Comparison of ENCODE assay signal across 11 cellular contexts in the genomic region with DNA sequence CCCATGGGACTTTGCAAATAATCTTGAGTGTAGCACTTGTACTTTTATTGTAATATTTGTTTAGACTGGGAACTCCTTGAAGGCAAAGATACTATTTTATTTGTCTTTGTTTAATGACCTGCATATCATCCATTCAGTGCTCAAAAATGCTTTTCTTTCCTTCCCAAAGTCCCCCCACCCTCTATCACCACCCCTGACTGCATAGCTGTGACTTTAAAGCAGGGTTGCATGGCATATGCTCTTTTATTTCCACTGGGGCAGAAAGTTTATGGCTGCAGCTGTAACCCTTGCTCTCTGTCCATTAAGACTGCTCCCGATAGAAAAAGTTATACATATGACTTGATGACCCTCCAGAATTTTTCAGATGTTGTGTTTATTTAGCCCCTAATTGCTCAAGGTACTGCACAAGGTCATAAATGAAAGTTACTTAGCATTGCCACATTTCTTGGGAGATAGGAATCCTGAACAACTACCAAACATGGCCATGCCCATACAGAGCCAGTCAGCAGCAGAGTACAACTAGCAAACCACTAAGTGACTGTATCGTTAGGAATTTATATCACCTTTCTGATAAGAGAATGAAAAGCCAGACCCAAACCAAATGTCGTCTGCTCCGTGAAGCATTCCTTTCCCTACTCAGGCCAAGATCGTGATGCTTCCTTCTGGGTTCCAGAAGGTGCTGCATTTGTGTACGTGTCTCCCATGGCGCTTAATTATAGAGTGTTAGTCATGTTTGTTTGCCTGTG.
DNase-seq lines count a peak whose midpoint lies in the region; ATAC-seq, FAIRE-seq and TF ChIP-seq lines count a peak whose summit lies in the region.
"Had no signal": no experiment of that assay in that cellular context is flagged by ENCODE, and none has a peak within 500 bp of the region (broad histone marks: within the 10 kb centered on the region; RNA-seq: fewer than 3 reads in every experiment).

No MANE protein-coding gene starts in this region.

- no peaks in the 10 kb centered on the region for H3K9me3 ChIP-seq in right cardiac atrium (ENCODE audit: control insufficient read depth, low read length)
- no peaks in the 10 kb centered on the region for H3K9me3 ChIP-seq in thoracic aorta
- H3K9me3 ChIP-seq: prostate gland had no signal

- intact Hi-C loops in Right ventricle myocardium superior (cut with DNase I), result no loop called here
- intact Hi-C loops in right cardiac atrium (cut with DNase I), result no loop called here

- ATAC-seq in Right ventricle myocardium superior (ENCODE audit: poor library complexity) (peak; percentile 32), right cardiac atrium (no peak), thoracic aorta (ENCODE audit: insufficient number of reproducible peaks, low FRiP score, low read depth) (peak; percentile 16), HG02884 (IDR thresholded peaks at IDR 0.05; ENCODE audit: unreplicated experiment) (no peak)

- H3K4me1 ChIP-seq in right cardiac atrium (ENCODE audit: control insufficient read depth, insufficient read depth, low read length), result peaks cover 9% of the 10 kb centered on the region
- peaks cover 16 to 21% of the 10 kb centered on the region in 2 donors for H3K4me1 ChIP-seq in thoracic aorta (ENCODE audit: control insufficient read depth in 1 of 2, low read depth in 2 of 2)
- H3K4me1 ChIP-seq: prostate gland had no signal

- H3K27ac ChIP-seq in right cardiac atrium (ENCODE audit: low read length), result no peak overlapping the region
- H3K27ac ChIP-seq in thoracic aorta, result no peak overlapping the region
- H3K27ac ChIP-seq: prostate gland had no signal

- no peaks in the 10 kb centered on the region for H3K36me3 ChIP-seq in thoracic aorta
- H3K36me3 ChIP-seq: prostate gland had no signal

- TF ChIP-seq CTCF in thoracic aorta (IDR thresholded peaks at IDR 0.05), result no peak

- FAIRE-seq in GM19239 (lab: Jason Lieb, UNC), result no peak

- WGBS in right cardiac atrium, result 78% methylated on average over 7 of the region's 7 CpGs

- H3K27me3 ChIP-seq in right cardiac atrium (ENCODE audit: control insufficient read depth, insufficient read depth) (no peaks in the 10 kb centered on the region), thoracic aorta (replicated peaks; ENCODE audit: insufficient read depth) (no peaks in the 10 kb centered on the region)

- DNase-seq in Right ventricle myocardium superior (no peak), right cardiac atrium (no peak), SW 1271 (lab: John Stamatoyannopoulos, UW) (peak; percentile 26 to 78), glomerular visceral epithelial cell (ENCODE audit: extremely low spot score) (peak; percentile 79), thoracic aorta (ENCODE audit: low spot score) (no peak), NCI-H2029 (lab: John Stamatoyannopoulos, UW) (no peak), GM19239 (ENCODE audit: insufficient read length, low spot score) (no peak)
- DNase-seq: activated CD8-positive, alpha-beta memory T cell treated with anti-CD3 and anti-CD28 coated beads, Interleukin-2, amount 50 U/mL, for 4 hours; C1 segment of cervical spinal cord had no signal

- no peak overlapping the region for H3K4me3 ChIP-seq in right cardiac atrium (ENCODE audit: low read length)
- H3K4me3 ChIP-seq in thoracic aorta, result no peak overlapping the region
- H3K4me3 ChIP-seq: prostate gland had no signal

Comparison
In these comparisons a context has a peak if more than half of its experiments do, and no peak if none do; other contexts are left out.
1. ATAC-seq: peak in Right ventricle myocardium superior (single experiment) and thoracic aorta (single experiment); none in right cardiac atrium (0 of 2) and HG02884 (single experiment).
2. DNase-seq: peak in SW 1271 (2 of 2) and glomerular visceral epithelial cell (single experiment); none in Right ventricle myocardium superior (single experiment), right cardiac atrium (0 of 3), thoracic aorta (single experiment), NCI-H2029 (single experiment) and GM19239 (single experiment).